12 cellular contexts compared by ENCODE assay signal in genomic region chr7:66125052-66125694, GRCh38. TPM values are rescaled to one million over a fixed set of nuclear protein-coding genes. Genes with fewer than 3 reads are reported as not detected.
DNase-seq lines count a peak whose midpoint lies in the region; ATAC-seq and TF ChIP-seq lines count a peak whose summit lies in the region.
"Had no signal": no experiment of that assay in that cellular context is flagged by ENCODE, and none has a peak within 500 bp of the region (broad histone marks: within the 10 kb centered on the region; RNA-seq: fewer than 3 reads in every experiment).

No MANE protein-coding gene starts in this region.

- intact Hi-C loops in activated CD4-positive, alpha-beta T cell treated with anti-CD3 and anti-CD28 coated beads for 36 hours (cut with DNase I, micrococcal nuclease), result no loop called here

- H3K27me3 ChIP-seq in cardiac muscle cell, result no peaks in the 10 kb centered on the region
- no peaks in the 10 kb centered on the region for H3K27me3 ChIP-seq in skeletal muscle tissue (ENCODE audit: control insufficient read depth in 3 of 3, insufficient read depth in 3 of 3, low read length in 3 of 3)
- H3K27me3 ChIP-seq in effector memory CD4-positive, alpha-beta T cell (replicated peaks; ENCODE audit: control insufficient read depth, insufficient read depth, low read length, poor library complexity, severe bottlenecking), result no peaks in the 10 kb centered on the region
- H3K27me3 ChIP-seq: SJSA1 had no signal

- H3K4me1 ChIP-seq in cardiac muscle cell (ENCODE audit: low read depth) (peaks cover 15% of the 10 kb centered on the region), skeletal muscle tissue (ENCODE audit: control insufficient read depth in 3 of 3, insufficient read depth in 3 of 3, low read length in 3 of 3) (peaks cover 8 to 32% (median 21%) of the 10 kb centered on the region in 3 donors)
- no peaks in the 10 kb centered on the region for H3K4me1 ChIP-seq in effector memory CD4-positive, alpha-beta T cell (ENCODE audit: control insufficient read depth, insufficient read depth, low read length, poor library complexity, severe bottlenecking)

- H3K9me3 ChIP-seq in cardiac muscle cell (ENCODE audit: low read depth), result no peaks in the 10 kb centered on the region
- H3K9me3 ChIP-seq in skeletal muscle tissue (ENCODE audit: control insufficient read depth in 3 of 3, low read length in 3 of 3), result no peaks in the 10 kb centered on the region
- no peaks in the 10 kb centered on the region for H3K9me3 ChIP-seq in effector memory CD4-positive, alpha-beta T cell (ENCODE audit: control insufficient read depth, low read length)
- H3K9me3 ChIP-seq: SJSA1 had no signal

- H3K4me3 ChIP-seq in cardiac muscle cell (no peak overlapping the region), skeletal muscle tissue (ENCODE audit: low read length in 3 of 3) (peak overlapping the region in 2 of 3 donors; percentile 6 to 37)
- no peak overlapping the region for H3K4me3 ChIP-seq in effector memory CD4-positive, alpha-beta T cell (ENCODE audit: insufficient read depth, low read depth, low read length, poor library complexity, severe bottlenecking)
- H3K4me3 ChIP-seq: SJSA1 had no signal

- CTCF ChIA-PET in activated CD4-positive, alpha-beta T cell treated with anti-CD3 and anti-CD28 coated beads for 36 hours (lab: Charles Lee), result interaction anchor here (0.9 kb wide), 1 partner anchor 11 kb away, joined by 3 read pairs; the partner anchor contains the start of gene CRCP
- CTCF ChIA-PET in activated CD4-positive, alpha-beta T cell treated with anti-CD3 and anti-CD28 coated beads, Interleukin-2, amount 10 ng/mL, durations not matched to agents 7 days and 5 days (lab: Charles Lee), result interaction anchor here (0.6 kb wide), 1 partner anchor 300 kb away, joined by 3 read pairs; no protein-coding TSS in a partner anchor

- H3K27ac Mint-ChIP-seq in activated CD4-positive, alpha-beta T cell treated with anti-CD3 and anti-CD28 coated beads for 36 hours, result peak overlapping the region; percentile 78
- no peak overlapping the region for H3K27ac Mint-ChIP-seq in activated CD4-positive, alpha-beta T cell treated with anti-CD3 and anti-CD28 coated beads, Interleukin-2, amount 10 ng/mL, durations not matched to agents 7 days and 5 days

- H3K36me3 ChIP-seq in cardiac muscle cell (no peaks in the 10 kb centered on the region), skeletal muscle tissue (ENCODE audit: control insufficient read depth in 3 of 3, insufficient read depth in 3 of 3, low read length in 3 of 3) (peaks cover 0 to 5% (median 0%) of the 10 kb centered on the region in 3 donors)
- H3K36me3 ChIP-seq in effector memory CD4-positive, alpha-beta T cell (ENCODE audit: control insufficient read depth, insufficient read depth, low read length), result no peaks in the 10 kb centered on the region

- H3K9me3 Mint-ChIP-seq in activated CD4-positive, alpha-beta T cell treated with anti-CD3 and anti-CD28 coated beads for 36 hours (ENCODE audit: low read depth), result no peaks in the 10 kb centered on the region
- no peaks in the 10 kb centered on the region for H3K9me3 Mint-ChIP-seq in activated CD4-positive, alpha-beta T cell treated with anti-CD3 and anti-CD28 coated beads, Interleukin-2, amount 10 ng/mL, durations not matched to agents 7 days and 5 days

- peaks cover 42% of the 10 kb centered on the region for H3K4me1 Mint-ChIP-seq in activated CD4-positive, alpha-beta T cell treated with anti-CD3 and anti-CD28 coated beads for 36 hours
- H3K4me1 Mint-ChIP-seq in activated CD4-positive, alpha-beta T cell treated with anti-CD3 and anti-CD28 coated beads, Interleukin-2, amount 10 ng/mL, durations not matched to agents 7 days and 5 days, result peaks cover 42% of the 10 kb centered on the region

- no peak overlapping the region for H3K4me3 Mint-ChIP-seq in activated CD4-positive, alpha-beta T cell treated with anti-CD3 and anti-CD28 coated beads for 36 hours
- no peak overlapping the region for H3K4me3 Mint-ChIP-seq in activated CD4-positive, alpha-beta T cell treated with anti-CD3 and anti-CD28 coated beads, Interleukin-2, amount 10 ng/mL, durations not matched to agents 7 days and 5 days

- no peaks in the 10 kb centered on the region for H3K27me3 Mint-ChIP-seq in activated CD4-positive, alpha-beta T cell treated with anti-CD3 and anti-CD28 coated beads for 36 hours
- H3K27me3 Mint-ChIP-seq in activated CD4-positive, alpha-beta T cell treated with anti-CD3 and anti-CD28 coated beads, Interleukin-2, amount 10 ng/mL, durations not matched to agents 7 days and 5 days, result no peaks in the 10 kb centered on the region

- POLR2A ChIA-PET in activated CD4-positive, alpha-beta T cell treated with anti-CD3 and anti-CD28 coated beads for 36 hours (lab: Charles Lee), result interaction anchor here (0.6 kb wide), 3 partner anchors 8 to 377 kb away, joined by 3 to 9 read pairs (median 7); no protein-coding TSS in a partner anchor
- POLR2A ChIA-PET in activated CD4-positive, alpha-beta T cell treated with anti-CD3 and anti-CD28 coated beads, Interleukin-2, amount 10 ng/mL, durations not matched to agents 7 days and 5 days (lab: Charles Lee), result no interaction called here

- peak; percentile 43 for ATAC-seq in activated CD4-positive, alpha-beta T cell treated with anti-CD3 and anti-CD28 coated beads for 36 hours
- ATAC-seq in GM19395 (IDR thresholded peaks at IDR 0.05; ENCODE audit: unreplicated experiment), result no peak

- H3K9ac ChIP-seq in skeletal muscle tissue (ENCODE audit: low read depth in 1 of 3, low read length in 3 of 3), result peak overlapping the region in 1 of 3 donors; percentile 15

- TF ChIP-seq CTCF in VCaP (conservative IDR thresholded peaks at IDR 0.05) (no peak), cardiac muscle cell (IDR thresholded peaks at IDR 0.05; ENCODE audit: low read depth, low read length) (no peak), GM13977 (IDR thresholded peaks at IDR 0.05; ENCODE audit: extremely low read depth, insufficient read depth, missing control alignments) (no peak)

- DNase-seq in activated CD4-positive, alpha-beta T cell treated with anti-CD3 and anti-CD28 coated beads for 36 hours, result no peak
- no peak for DNase-seq in activated CD4-positive, alpha-beta T cell treated with anti-CD3 and anti-CD28 coated beads, Interleukin-2, amount 10 ng/mL, durations not matched to agents 7 days and 5 days
- DNase-seq in cardiac muscle cell (ENCODE audit: low read depth in 1 of 2, low spot score in 1 of 2), result no peak
- DNase-seq in effector memory CD4-positive, alpha-beta T cell, result no peak
- no peak for DNase-seq in GM13977 (ENCODE audit: low spot score)
- DNase-seq: GDM1, GOT3, NCI-H345 had no signal

- in situ Hi-C loops in GM13977 (cut with MboI; ENCODE audit: low pct_unique_long_range_greater_than_20kb, low sequenced_read_pairs, unreplicated experiment), result no loop called here

- peaks cover 6% of the 10 kb centered on the region for H3K36me3 Mint-ChIP-seq in activated CD4-positive, alpha-beta T cell treated with anti-CD3 and anti-CD28 coated beads for 36 hours (ENCODE audit: low read depth)
- H3K36me3 Mint-ChIP-seq in activated CD4-positive, alpha-beta T cell treated with anti-CD3 and anti-CD28 coated beads, Interleukin-2, amount 10 ng/mL, durations not matched to agents 7 days and 5 days (ENCODE audit: low read depth), result peaks cover 6% of the 10 kb centered on the region

- H3K27ac ChIP-seq in VCaP, result peak overlapping the region; percentile 83
- peak overlapping the region; percentile 10 for H3K27ac ChIP-seq in cardiac muscle cell
- peak overlapping the region; percentile 28 for H3K27ac ChIP-seq in skeletal muscle tissue (ENCODE audit: low read depth, low read length)
- H3K27ac ChIP-seq in effector memory CD4-positive, alpha-beta T cell (ENCODE audit: insufficient read depth, low read length, poor library complexity, severe bottlenecking), result no peak overlapping the region
- H3K27ac ChIP-seq: SJSA1 had no signal

RNA-seq across cellular contexts. Expression of gene CRCP, which starts 10.5 kb away (rescaled TPM):
- total RNA-seq in activated CD4-positive, alpha-beta T cell treated with anti-CD3 and anti-CD28 coated beads for 36 hours, result 10 to 100 TPM; 24.5 to 27.2 TPM
- 10 to 100 TPM; 29.4 to 31.4 TPM for total RNA-seq in activated CD4-positive, alpha-beta T cell treated with anti-CD3 and anti-CD28 coated beads, Interleukin-2, amount 10 ng/mL, durations not matched to agents 7 days and 5 days
- total RNA-seq in cardiac muscle cell (20.3 and 30.0 TPM in 2 replicates), skeletal muscle tissue (26.6 TPM)
- polyA plus RNA-seq in cardiac muscle cell, result 10.6 and 15.5 TPM in 2 replicates

RNA-seq across cellular contexts. Expression of gene ASL, which starts 49.6 kb away (rescaled TPM):
- total RNA-seq in activated CD4-positive, alpha-beta T cell treated with anti-CD3 and anti-CD28 coated beads for 36 hours, result 10 to 100 TPM; 12.7 to 18.5 TPM
- total RNA-seq in activated CD4-positive, alpha-beta T cell treated with anti-CD3 and anti-CD28 coated beads, Interleukin-2, amount 10 ng/mL, durations not matched to agents 7 days and 5 days, result 10 to 100 TPM; 16.5 to 24.1 TPM
- total RNA-seq in cardiac muscle cell (13.6 and 17.9 TPM in 2 replicates), skeletal muscle tissue (7.3 TPM)
- polyA plus RNA-seq in cardiac muscle cell, result 14.0 and 18.1 TPM in 2 replicates

Comparison
In these comparisons a context has a peak if more than half of its experiments do, and no peak if none do; other contexts are left out.
1. H3K4me3 ChIP-seq: peak in skeletal muscle tissue (2 of 3); none in cardiac muscle cell (single experiment) and effector memory CD4-positive, alpha-beta T cell (single experiment).